Comparison of ENCODE assay signal across 21 cellular contexts in the genomic region with DNA sequence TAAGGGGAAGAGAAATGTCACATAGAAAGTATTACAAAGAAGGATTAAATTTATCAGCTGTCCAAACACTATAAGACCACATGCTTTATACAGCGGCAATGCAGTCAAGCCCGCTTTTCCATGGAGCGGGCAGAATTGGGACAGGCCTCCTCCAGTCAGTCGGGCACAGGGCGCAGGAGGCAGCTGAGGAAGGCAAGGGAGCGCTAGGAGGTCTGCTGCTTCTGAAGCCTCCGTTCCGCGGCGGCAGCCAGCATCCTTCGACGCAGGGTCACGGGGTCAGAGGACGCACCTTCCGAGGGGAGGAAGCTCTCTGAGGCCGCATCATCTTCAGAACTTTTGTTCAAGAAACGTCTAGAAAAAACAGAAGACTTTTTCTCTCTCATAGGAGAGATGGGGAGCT.
DNase-seq lines count a peak whose midpoint lies in the region; ATAC-seq and TF ChIP-seq lines count a peak whose summit lies in the region.
"Had no signal": no experiment of that assay in that cellular context is flagged by ENCODE, and none has a peak within 500 bp of the region (broad histone marks: within the 10 kb centered on the region; RNA-seq: fewer than 3 reads in every experiment).

No MANE protein-coding gene starts in this region.

- no peaks in the 10 kb centered on the region for H3K36me3 ChIP-seq in testis (ENCODE audit: low read depth, missing control alignments)

- intact Hi-C loops in activated CD8-positive, alpha-beta T cell treated with anti-CD3 and anti-CD28 coated beads for 36 hours (cut with micrococcal nuclease) = no loop called here
- intact Hi-C loops in testis (cut with DNase I; ENCODE audit: low total_unique reads) = no loop called here

- peaks cover 15% of the 10 kb centered on the region for H3K36me3 Mint-ChIP-seq in activated CD8-positive, alpha-beta T cell treated with anti-CD3 and anti-CD28 coated beads, Interleukin-2, amount 10 ng/mL, durations not matched to agents 7 days and 5 days (ENCODE audit: low read depth)
- H3K36me3 Mint-ChIP-seq in activated CD8-positive, alpha-beta T cell treated with anti-CD3 and anti-CD28 coated beads for 36 hours (ENCODE audit: low read depth) = peaks cover 8% of the 10 kb centered on the region

- no peak overlapping the region for H3K27ac ChIP-seq in testis
- H3K27ac ChIP-seq: 22Rv1, C4-2B had no signal

- H3K9me3 Mint-ChIP-seq in activated CD8-positive, alpha-beta T cell treated with anti-CD3 and anti-CD28 coated beads, Interleukin-2, amount 10 ng/mL, durations not matched to agents 7 days and 5 days (ENCODE audit: insufficient read depth) = no peaks in the 10 kb centered on the region
- no peaks in the 10 kb centered on the region for H3K9me3 Mint-ChIP-seq in activated CD8-positive, alpha-beta T cell treated with anti-CD3 and anti-CD28 coated beads for 36 hours
- no peaks in the 10 kb centered on the region for H3K9me3 Mint-ChIP-seq in stimulated activated naive CD8-positive, alpha-beta T cell treated with anti-CD3 and anti-CD28 coated beads, Interleukin-15, amount 100 ng/mL, for 72 hours

- no peak for TF ChIP-seq POLR2A in testis (IDR thresholded peaks at IDR 0.05)

- no peak overlapping the region for H3K4me3 Mint-ChIP-seq in activated CD8-positive, alpha-beta T cell treated with anti-CD3 and anti-CD28 coated beads, Interleukin-2, amount 10 ng/mL, durations not matched to agents 7 days and 5 days
- no peak overlapping the region for H3K4me3 Mint-ChIP-seq in activated CD8-positive, alpha-beta T cell treated with anti-CD3 and anti-CD28 coated beads for 36 hours
- H3K4me3 Mint-ChIP-seq in stimulated activated naive CD8-positive, alpha-beta T cell treated with anti-CD3 and anti-CD28 coated beads, Interleukin-15, amount 100 ng/mL, for 72 hours = no peak overlapping the region

- CTCF ChIA-PET in activated CD8-positive, alpha-beta T cell treated with anti-CD3 and anti-CD28 coated beads, Interleukin-2, amount 10 ng/mL, durations not matched to agents 7 days and 5 days (lab: Charles Lee) = no interaction called here
- CTCF ChIA-PET in activated CD8-positive, alpha-beta T cell treated with anti-CD3 and anti-CD28 coated beads for 36 hours (lab: Charles Lee) = interaction anchor here (0.9 kb wide), 1 partner anchor 47 kb away, joined by 3 read pairs; no protein-coding TSS in a partner anchor

- no peak for TF ChIP-seq CTCF in activated CD8-positive, alpha-beta T cell treated with anti-CD3 and anti-CD28 coated beads for 36 hours (IDR thresholded peaks at IDR 0.05)
- no peak for TF ChIP-seq CTCF in testis (IDR thresholded peaks at IDR 0.05)

- H3K4me3 ChIP-seq in testis = no peak overlapping the region

- no peak for DNase-seq in activated CD8-positive, alpha-beta T cell treated with anti-CD3 and anti-CD28 coated beads, Interleukin-2, amount 10 ng/mL, durations not matched to agents 7 days and 5 days
- DNase-seq in activated CD8-positive, alpha-beta T cell treated with anti-CD3 and anti-CD28 coated beads for 36 hours = no peak
- DNase-seq in stimulated activated naive CD8-positive, alpha-beta T cell treated with anti-CD3 and anti-CD28 coated beads, Interleukin-15, Interleukin-2, amounts not matched to agents 100 U/mL and 50 U/mL, for 24 hours = peak; percentile 1
- DNase-seq in stimulated activated naive CD8-positive, alpha-beta T cell treated with anti-CD3 and anti-CD28 coated beads, Interleukin-15, amount 100 ng/mL, for 72 hours = no peak
- DNase-seq in stimulated activated CD8-positive, alpha-beta memory T cell treated with anti-CD3 and anti-CD28 coated beads, Interleukin-4, amount 100 ng/mL, for 48 hours = peak; percentile 7
- DNase-seq in putamen (ENCODE audit: low spot score) = no peak
- no peak for DNase-seq in testis
- DNase-seq: AML-193, DMS79 treated with DMSO at 0.1 percent for 48 hours, KG1, NCI-H1417, NCI-H187, NCI-H2227 treated with DMSO at 0.1 percent for 48 hours, NCI-H524, NCI-H82, PC-3, RPMI8226 had no signal

- H3K27me3 Mint-ChIP-seq in activated CD8-positive, alpha-beta T cell treated with anti-CD3 and anti-CD28 coated beads, Interleukin-2, amount 10 ng/mL, durations not matched to agents 7 days and 5 days (ENCODE audit: low read depth) = no peaks in the 10 kb centered on the region
- no peaks in the 10 kb centered on the region for H3K27me3 Mint-ChIP-seq in activated CD8-positive, alpha-beta T cell treated with anti-CD3 and anti-CD28 coated beads for 36 hours
- H3K27me3 Mint-ChIP-seq in stimulated activated naive CD8-positive, alpha-beta T cell treated with anti-CD3 and anti-CD28 coated beads, Interleukin-15, amount 100 ng/mL, for 72 hours = no peaks in the 10 kb centered on the region

- no peaks in the 10 kb centered on the region for H3K9me3 ChIP-seq in testis

- no peak for ATAC-seq in activated CD8-positive, alpha-beta T cell treated with anti-CD3 and anti-CD28 coated beads, Interleukin-2, amount 10 ng/mL, durations not matched to agents 7 days and 5 days
- ATAC-seq in activated CD8-positive, alpha-beta T cell treated with anti-CD3 and anti-CD28 coated beads for 36 hours = no peak
- ATAC-seq in stimulated activated naive CD8-positive, alpha-beta T cell treated with anti-CD3 and anti-CD28 coated beads, Interleukin-15, Interleukin-2, amounts not matched to agents 100 U/mL and 50 U/mL, for 24 hours = no peak
- no peak for ATAC-seq in stimulated activated naive CD8-positive, alpha-beta T cell treated with anti-CD3 and anti-CD28 coated beads, Interleukin-15, amount 100 ng/mL, for 72 hours
- ATAC-seq in HG03135 (IDR thresholded peaks at IDR 0.05; ENCODE audit: unreplicated experiment) = no peak
- ATAC-seq: HepG2, PC-3 had no signal

- peaks cover 23% of the 10 kb centered on the region for H3K4me1 Mint-ChIP-seq in activated CD8-positive, alpha-beta T cell treated with anti-CD3 and anti-CD28 coated beads, Interleukin-2, amount 10 ng/mL, durations not matched to agents 7 days and 5 days (ENCODE audit: low read depth)
- peaks cover 16% of the 10 kb centered on the region for H3K4me1 Mint-ChIP-seq in activated CD8-positive, alpha-beta T cell treated with anti-CD3 and anti-CD28 coated beads for 36 hours (ENCODE audit: low read depth)
- H3K4me1 Mint-ChIP-seq in stimulated activated naive CD8-positive, alpha-beta T cell treated with anti-CD3 and anti-CD28 coated beads, Interleukin-15, amount 100 ng/mL, for 72 hours = peaks cover 32% of the 10 kb centered on the region

- no peaks in the 10 kb centered on the region for H3K4me1 ChIP-seq in testis

- no peaks in the 10 kb centered on the region for H3K27me3 ChIP-seq in testis

- POLR2A ChIA-PET in activated CD8-positive, alpha-beta T cell treated with anti-CD3 and anti-CD28 coated beads, Interleukin-2, amount 10 ng/mL, durations not matched to agents 7 days and 5 days (lab: Charles Lee) = no interaction called here
- POLR2A ChIA-PET in activated CD8-positive, alpha-beta T cell treated with anti-CD3 and anti-CD28 coated beads for 36 hours (lab: Charles Lee) = no interaction called here

- peak overlapping the region; percentile 31 for H3K27ac Mint-ChIP-seq in activated CD8-positive, alpha-beta T cell treated with anti-CD3 and anti-CD28 coated beads, Interleukin-2, amount 10 ng/mL, durations not matched to agents 7 days and 5 days
- H3K27ac Mint-ChIP-seq in activated CD8-positive, alpha-beta T cell treated with anti-CD3 and anti-CD28 coated beads for 36 hours = no peak overlapping the region
- H3K27ac Mint-ChIP-seq in stimulated activated naive CD8-positive, alpha-beta T cell treated with anti-CD3 and anti-CD28 coated beads, Interleukin-15, amount 100 ng/mL, for 72 hours = peak overlapping the region in 1 of 2 donors; percentile 74

- 90 to 94% methylated on average over 16 to 17 of the region's 17 CpGs for WGBS in testis, 2 donors

Comparison
In these comparisons a context has a peak if more than half of its experiments do, and no peak if none do; other contexts are left out.
1. DNase-seq: peak in stimulated activated naive CD8-positive, alpha-beta T cell treated with anti-CD3 and anti-CD28 coated beads, Interleukin-15, Interleukin-2, amounts not matched to agents 100 U/mL and 50 U/mL, for 24 hours (single experiment) and stimulated activated CD8-positive, alpha-beta memory T cell treated with anti-CD3 and anti-CD28 coated beads, Interleukin-4, amount 100 ng/mL, for 48 hours (single experiment); none in activated CD8-positive, alpha-beta T cell treated with anti-CD3 and anti-CD28 coated beads, Interleukin-2, amount 10 ng/mL, durations not matched to agents 7 days and 5 days (single experiment), activated CD8-positive, alpha-beta T cell treated with anti-CD3 and anti-CD28 coated beads for 36 hours (single experiment), stimulated activated naive CD8-positive, alpha-beta T cell treated with anti-CD3 and anti-CD28 coated beads, Interleukin-15, amount 100 ng/mL, for 72 hours (0 of 2), putamen (single experiment) and testis (single experiment).